ENCODE assay signal across 20 cellular contexts in the genomic region with DNA sequence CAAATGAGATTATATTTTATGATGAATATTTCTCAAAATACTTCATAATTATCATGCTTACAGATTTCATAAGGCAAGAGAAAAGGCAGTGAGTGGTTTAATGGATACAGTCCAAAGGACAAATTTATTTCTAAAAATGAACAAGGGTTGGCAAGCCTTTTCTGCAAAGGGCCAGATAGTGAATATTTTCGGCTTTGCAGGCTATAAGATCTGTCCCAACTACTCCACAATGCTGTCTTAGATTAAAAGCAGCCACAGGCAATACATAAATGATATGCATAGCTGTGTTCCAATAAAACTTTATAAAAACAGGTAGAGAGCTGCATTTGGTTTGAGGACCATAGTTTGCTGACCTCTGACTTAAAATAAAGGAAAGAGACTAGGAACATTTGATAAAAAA.
"Had no signal": no experiment of that assay in that cellular context is flagged by ENCODE, and none has a peak within 500 bp of the region (broad histone marks: within the 10 kb centered on the region; RNA-seq: fewer than 3 reads in every experiment).

No MANE protein-coding gene starts in this region.

- H3K27ac ChIP-seq: body of pancreas, colonic mucosa, ovary, tibial nerve had no signal

- H3K4me3 Mint-ChIP-seq: activated B cell treated with CpG ODN at 0.5 μM for 24 hours; activated CD4-positive, alpha-beta T cell treated with anti-CD3 and anti-CD28 coated beads, Interleukin-2, amount 10 ng/mL, durations not matched to agents 24 days and 14 days; activated CD8-positive, alpha-beta T cell treated with anti-CD3 and anti-CD28 coated beads for 36 hours; activated T-cell treated with anti-CD3 and anti-CD28 coated beads, Interleukin-2, amount 50 U/mL, for 24 hours; natural killer cell had no signal

- H3K36me3 ChIP-seq: colonic mucosa, ovary, tibial nerve had no signal

- H3K9me3 ChIP-seq: body of pancreas, colonic mucosa, ovary, tibial nerve had no signal

- ATAC-seq: activated CD8-positive, alpha-beta T cell treated with anti-CD3 and anti-CD28 coated beads for 36 hours; activated naive CD4-positive, alpha-beta T cell treated with anti-CD3 and anti-CD28 coated beads, Interleukin-2, amount 50 U/mL, for 72 hours; body of pancreas; left colon; natural killer cell had no signal

- H3K27me3 Mint-ChIP-seq: activated B cell treated with CpG ODN at 0.5 μM for 24 hours; activated CD4-positive, alpha-beta T cell treated with anti-CD3 and anti-CD28 coated beads, Interleukin-2, amount 10 ng/mL, durations not matched to agents 24 days and 14 days; activated CD8-positive, alpha-beta T cell treated with anti-CD3 and anti-CD28 coated beads for 36 hours; activated T-cell treated with anti-CD3 and anti-CD28 coated beads, Interleukin-2, amount 50 U/mL, for 24 hours had no signal

- H3K4me3 ChIP-seq: body of pancreas, colonic mucosa, lung, ovary, tibial nerve had no signal

- H3K27me3 ChIP-seq: body of pancreas, colonic mucosa, ovary, tibial nerve had no signal

- FAIRE-seq: urothelium cell line had no signal

- H3K9me3 Mint-ChIP-seq: activated B cell treated with CpG ODN at 0.5 μM for 24 hours; activated CD4-positive, alpha-beta T cell treated with anti-CD3 and anti-CD28 coated beads, Interleukin-2, amount 10 ng/mL, durations not matched to agents 24 days and 14 days; activated CD8-positive, alpha-beta T cell treated with anti-CD3 and anti-CD28 coated beads for 36 hours; activated naive CD4-positive, alpha-beta T cell treated with anti-CD3 and anti-CD28 coated beads, Interleukin-2, amount 50 U/mL, for 72 hours; activated T-cell treated with anti-CD3 and anti-CD28 coated beads, Interleukin-2, amount 50 U/mL, for 24 hours; natural killer cell had no signal

- H3K36me3 Mint-ChIP-seq: natural killer cell had no signal

- H3K27ac Mint-ChIP-seq: activated B cell treated with CpG ODN at 0.5 μM for 24 hours; activated CD4-positive, alpha-beta T cell treated with anti-CD3 and anti-CD28 coated beads, Interleukin-2, amount 10 ng/mL, durations not matched to agents 24 days and 14 days; activated CD8-positive, alpha-beta T cell treated with anti-CD3 and anti-CD28 coated beads for 36 hours; activated naive CD4-positive, alpha-beta T cell treated with anti-CD3 and anti-CD28 coated beads, Interleukin-2, amount 50 U/mL, for 72 hours; activated T-cell treated with anti-CD3 and anti-CD28 coated beads, Interleukin-2, amount 50 U/mL, for 24 hours; natural killer cell had no signal

- H3K4me1 ChIP-seq: body of pancreas, colonic mucosa had no signal

- H3K4me1 Mint-ChIP-seq: activated B cell treated with CpG ODN at 0.5 μM for 24 hours, natural killer cell had no signal

- DNase-seq: activated B cell treated with CpG ODN at 0.5 μM for 24 hours; activated CD4-positive, alpha-beta T cell treated with anti-CD3 and anti-CD28 coated beads, Interleukin-2, amount 10 ng/mL, durations not matched to agents 24 days and 14 days; activated CD8-positive, alpha-beta T cell treated with anti-CD3 and anti-CD28 coated beads for 36 hours; activated gamma-delta T cell; activated T-cell treated with anti-CD3 and anti-CD28 coated beads, Interleukin-2, amount 50 U/mL, for 24 hours; amniotic stem cell; body of pancreas; caudate nucleus; colonic mucosa; hippocampal formation; islet precursor cell; left colon; natural killer cell; ovary; stimulated activated naive CD4-positive, alpha-beta T cell; T-helper 9 cell had no signal
